Comparison of ENCODE assay signal across 1 cellular context in genomic region chr1:77506771-77507170, GRCh38.
TF ChIP-seq lines count a peak whose summit lies in the region.

No MANE protein-coding gene starts in this region.

TF ChIP-seq in IMR-90, 13 proteins besides CTCF, POLR2A, EP300 and RAD21 (continued from another document):
- TF ChIP-seq MAFK (IDR thresholded peaks at IDR 0.05; ENCODE audit: low read depth, low read length), result peak; percentile 30; the same call in 1 of the 2 replicates
